ENCODE assay signal across 28 cellular contexts in genomic region chr6:46305833-46306232, GRCh38.
"Had no signal": no experiment of that assay in that cellular context is flagged by ENCODE, and none has a peak within 500 bp of the region (broad histone marks: within the 10 kb centered on the region; RNA-seq: fewer than 3 reads in every experiment).

No MANE protein-coding gene starts in this region.

- H3K27me3 ChIP-seq: ascending aorta, SJSA1 had no signal

- H3K4me1 ChIP-seq: SJSA1 had no signal

- DNase-seq: activated CD4-positive, alpha-beta T cell treated with anti-CD3 and anti-CD28 coated beads for 36 hours; activated CD4-positive, alpha-beta T cell treated with anti-CD3 and anti-CD28 coated beads, Interleukin-2, amount 10 ng/mL, durations not matched to agents 7 days and 5 days; activated CD4-positive, alpha-beta T cell treated with anti-CD3 and anti-CD28 coated beads, Interleukin-2, amount 50 U/mL, for 48 hours; activated CD8-positive, alpha-beta T cell treated with anti-CD3 and anti-CD28 coated beads, Interleukin-2, amount 10 ng/mL, durations not matched to agents 7 days and 5 days; activated gamma-delta T cell; activated naive CD4-positive, alpha-beta T cell treated with Interleukin-2 at 50 U/mL for 16 hours; activated naive CD8-positive, alpha-beta T cell treated with anti-CD3 and anti-CD28 coated beads, Interleukin-2, amount 10 ng/mL, durations not matched to agents 7 days and 5 days; activated T-cell treated with anti-CD3 and anti-CD28 coated beads, Interleukin-2, amount 50 U/mL, for 24 hours; amygdala; NCI-H1105; NCI-H1436; NCI-H1694; NCI-H1930; NCI-H2081 treated with DMSO at 0.1 percent for 48 hours; NCI-H226; NCI-H446 treated with DMSO at 0.1 percent for 48 hours; NCI-H524; NCI-H774; NK-92 treated with Interleukin-12 subunit alpha and Interleukin-12 subunit beta, amount 100 ng/mL, for 24 hours; SHP77 treated with DMSO at 0.1 percent for 48 hours; SK-N-SH had no signal

- H3K4me3 Mint-ChIP-seq: activated CD4-positive, alpha-beta T cell treated with anti-CD3 and anti-CD28 coated beads for 36 hours; activated CD4-positive, alpha-beta T cell treated with anti-CD3 and anti-CD28 coated beads, Interleukin-2, amount 10 ng/mL, durations not matched to agents 7 days and 5 days; activated CD8-positive, alpha-beta T cell treated with anti-CD3 and anti-CD28 coated beads, Interleukin-2, amount 10 ng/mL, durations not matched to agents 7 days and 5 days; activated naive CD4-positive, alpha-beta T cell treated with anti-CD3 and anti-CD28 coated beads, Interleukin-2, amount 50 U/mL, for 24 hours; activated naive CD8-positive, alpha-beta T cell treated with anti-CD3 and anti-CD28 coated beads, Interleukin-2, amount 10 ng/mL, durations not matched to agents 7 days and 5 days; activated T-cell treated with anti-CD3 and anti-CD28 coated beads, Interleukin-2, amount 50 U/mL, for 24 hours; T-helper 1 cell treated with Interleukin-12 subunit alpha and Interleukin-12 subunit beta and Interleukin-4 antibody, amounts not matched to agents 30 μg/mL and 1 μg/mL, for 36 hours; T-helper 2 cell treated with Interferon-gamma antibody and Interleukin-4, amounts not matched to agents 5 μg/mL and 100 μg/mL, for 36 hours had no signal

- H3K36me3 ChIP-seq: SJSA1 had no signal

- H3K4me1 Mint-ChIP-seq: activated CD4-positive, alpha-beta T cell treated with anti-CD3 and anti-CD28 coated beads for 36 hours; activated CD4-positive, alpha-beta T cell treated with anti-CD3 and anti-CD28 coated beads, Interleukin-2, amount 10 ng/mL, durations not matched to agents 7 days and 5 days; activated naive CD4-positive, alpha-beta T cell treated with anti-CD3 and anti-CD28 coated beads, Interleukin-2, amount 50 U/mL, for 24 hours; activated naive CD8-positive, alpha-beta T cell treated with anti-CD3 and anti-CD28 coated beads, Interleukin-2, amount 10 ng/mL, durations not matched to agents 7 days and 5 days had no signal

- H3K27ac ChIP-seq: ascending aorta, KMS-11, SJSA1 had no signal

- H3K27ac Mint-ChIP-seq: activated CD4-positive, alpha-beta T cell treated with anti-CD3 and anti-CD28 coated beads for 36 hours; activated CD4-positive, alpha-beta T cell treated with anti-CD3 and anti-CD28 coated beads, Interleukin-2, amount 10 ng/mL, durations not matched to agents 7 days and 5 days; activated CD8-positive, alpha-beta T cell treated with anti-CD3 and anti-CD28 coated beads, Interleukin-2, amount 10 ng/mL, durations not matched to agents 7 days and 5 days; activated naive CD4-positive, alpha-beta T cell treated with anti-CD3 and anti-CD28 coated beads, Interleukin-2, amount 50 U/mL, for 24 hours; activated naive CD8-positive, alpha-beta T cell treated with anti-CD3 and anti-CD28 coated beads, Interleukin-2, amount 10 ng/mL, durations not matched to agents 7 days and 5 days; activated T-cell treated with anti-CD3 and anti-CD28 coated beads, Interleukin-2, amount 50 U/mL, for 24 hours; activated T-helper 2 cell treated with anti-CD3 and anti-CD28 coated beads, Interferon-gamma antibody, Interleukin-2, Interleukin-4, amounts not matched to agents 10 μg/mL and 5 μg/mL and 100 μg/mL, durations not matched to agents 14 hours and 24 hours and 36 hours; T-helper 1 cell treated with Interleukin-12 subunit alpha and Interleukin-12 subunit beta and Interleukin-4 antibody, amounts not matched to agents 30 μg/mL and 1 μg/mL, for 36 hours; T-helper 2 cell treated with Interferon-gamma antibody and Interleukin-4, amounts not matched to agents 5 μg/mL and 100 μg/mL, for 36 hours had no signal

- H3K4me3 ChIP-seq: ascending aorta, SJSA1 had no signal

- H3K9me3 Mint-ChIP-seq: activated CD4-positive, alpha-beta T cell treated with anti-CD3 and anti-CD28 coated beads, Interleukin-2, amount 10 ng/mL, durations not matched to agents 7 days and 5 days; activated naive CD4-positive, alpha-beta T cell treated with anti-CD3 and anti-CD28 coated beads, Interleukin-2, amount 50 U/mL, for 24 hours; activated T-cell treated with anti-CD3 and anti-CD28 coated beads, Interleukin-2, amount 50 U/mL, for 24 hours; activated T-helper 2 cell treated with anti-CD3 and anti-CD28 coated beads, Interferon-gamma antibody, Interleukin-2, Interleukin-4, amounts not matched to agents 10 μg/mL and 5 μg/mL and 100 μg/mL, durations not matched to agents 14 hours and 24 hours and 36 hours; T-helper 1 cell treated with Interleukin-12 subunit alpha and Interleukin-12 subunit beta and Interleukin-4 antibody, amounts not matched to agents 30 μg/mL and 1 μg/mL, for 36 hours; T-helper 2 cell treated with Interferon-gamma antibody and Interleukin-4, amounts not matched to agents 5 μg/mL and 100 μg/mL, for 36 hours had no signal

- H3K36me3 Mint-ChIP-seq: activated naive CD8-positive, alpha-beta T cell treated with anti-CD3 and anti-CD28 coated beads, Interleukin-2, amount 10 ng/mL, durations not matched to agents 7 days and 5 days had no signal

- H3K9me3 ChIP-seq: ascending aorta, SJSA1, SK-N-SH had no signal
